ENCODE assay signal across 8 cellular contexts in genomic region chr5:145835839-145836222, GRCh38. TPM values are rescaled to one million over a fixed set of nuclear protein-coding genes. Genes with fewer than 3 reads are reported as not detected.
A peak's percentile ranks its signal among the peaks of the same experiment; 100 is the strongest.
DNase-seq lines count a peak whose midpoint lies in the region; ATAC-seq and TF ChIP-seq lines count a peak whose summit lies in the region.

No MANE protein-coding gene starts in this region.

- H3K36me3 ChIP-seq in RWPE2 (ENCODE audit: low read depth), result no peaks in the 10 kb centered on the region

- H3K27ac ChIP-seq in RWPE2 (ENCODE audit: poor library complexity, severe bottlenecking), result peak overlapping the region; percentile 11

- H3K4me3 ChIP-seq in RWPE2 (ENCODE audit: severe bottlenecking) (peak overlapping the region; percentile 55), foreskin fibroblast (ENCODE audit: low read depth in 1 of 2, low read length in 2 of 2) (peak overlapping the region; percentile 67 to 80), retinal pigment epithelial cell (ENCODE audit: low read length) (peak overlapping the region; percentile 60)

- no peaks in the 10 kb centered on the region for H3K9me3 ChIP-seq in RWPE2 (ENCODE audit: severe bottlenecking)

- in situ Hi-C loops in G401 (cut with HindIII; ENCODE audit: low sequenced_read_pairs), result no loop called here

- H3K4me1 ChIP-seq in RWPE2 (ENCODE audit: insufficient read depth, poor library complexity, severe bottlenecking), result peaks cover 10% of the 10 kb centered on the region

- no peak for TF ChIP-seq CTCF in RWPE2 (IDR thresholded peaks at IDR 0.05; ENCODE audit: poor library complexity, severe bottlenecking)
- TF ChIP-seq CTCF in foreskin fibroblast (IDR thresholded peaks at IDR 0.05; ENCODE audit: low read depth, low read length), result no peak
- TF ChIP-seq CTCF in retinal pigment epithelial cell (conservative IDR thresholded peaks at IDR 0.05; ENCODE audit: low read depth, low read length), result no peak

- H3K27me3 ChIP-seq in RWPE2 (ENCODE audit: insufficient read depth, poor library complexity, severe bottlenecking), result no peaks in the 10 kb centered on the region

- DNase-seq in RWPE2 (ENCODE audit: low spot score), result no peak
- peak in 1 of 2 donors; percentile 26 for DNase-seq in foreskin fibroblast
- no peak for DNase-seq in retinal pigment epithelial cell (ENCODE audit: low read depth)
- no peak for DNase-seq in iPS-NIHi7 (ENCODE audit: extremely low spot score)
- no peak for DNase-seq in NAMALWA (ENCODE audit: low spot score)
- no peak for DNase-seq in G401 (ENCODE audit: low spot score)
- no peak for DNase-seq in stimulated activated CD4-positive, alpha-beta T cell treated with anti-CD3 and anti-CD28 coated beads, Interleukin-1b, Interleukin-23, amount 100 ng/mL, for 48 hours

- ATAC-seq in GM18909 (IDR thresholded peaks at IDR 0.05; ENCODE audit: poor library complexity, unreplicated experiment) (peak; percentile 6), RWPE2 (ENCODE audit: low read depth) (no peak; the same call in 1 of the 3 replicates)

RNA-seq across cellular contexts. Expression of gene PRELID2, which starts 0.7 kb away (rescaled TPM):
- 17.8 and 32.9 TPM in 2 replicates for total RNA-seq in G401 (2014; rRNA removed; shearing (Covaris generic))

RNA-seq across cellular contexts. Expression of gene GRXCR2, which starts 37.0 kb away (rescaled TPM):
- total RNA-seq in G401 (2014; rRNA removed; shearing (Covaris generic)), result not detected in 2 replicates
